9 cellular contexts compared by ENCODE assay signal in genomic region chr3:181265750-181266333, GRCh38.
DNase-seq lines count a peak whose midpoint lies in the region; ATAC-seq and TF ChIP-seq lines count a peak whose summit lies in the region.
"Had no signal": no experiment of that assay in that cellular context is flagged by ENCODE, and none has a peak within 500 bp of the region (broad histone marks: within the 10 kb centered on the region; RNA-seq: fewer than 3 reads in every experiment).

No MANE protein-coding gene starts in this region.

- DNase-seq in CD4-positive, CD25-positive, alpha-beta regulatory T cell = peak in 1 of 3 donors; percentile 6
- DNase-seq in activated T-helper 1 cell treated with anti-CD3 and anti-CD28 coated beads, Interleukin-12 subunit alpha, Interleukin-12 subunit beta, Interleukin-2, Interleukin-4 antibody, amounts not matched to agents 30 ng/mL and 10 ng/mL and 1 ng/mL, durations not matched to agents 14 hours and 24 hours and 36 hours (ENCODE audit: low spot score) = no peak
- no peak for DNase-seq in uterus
- DNase-seq in HK-2 (ENCODE audit: unreplicated experiment) = no peak
- DNase-seq in NCI-H2171 treated with DMSO at 0.1 percent for 48 hours (lab: John Stamatoyannopoulos, UW) = no peak

- H3K4me3 Mint-ChIP-seq in CD4-positive, CD25-positive, alpha-beta regulatory T cell = peak overlapping the region in 3 of 4 donors; percentile 10 to 59 (median 36)
- peak overlapping the region; percentile 63 for H3K4me3 Mint-ChIP-seq in activated T-helper 1 cell treated with anti-CD3 and anti-CD28 coated beads, Interleukin-12 subunit alpha, Interleukin-12 subunit beta, Interleukin-2, Interleukin-4 antibody, amounts not matched to agents 30 ng/mL and 10 ng/mL and 1 ng/mL, durations not matched to agents 14 hours and 24 hours and 36 hours

- no peaks in the 10 kb centered on the region for H3K27me3 Mint-ChIP-seq in CD4-positive, CD25-positive, alpha-beta regulatory T cell
- peaks cover 5% of the 10 kb centered on the region for H3K27me3 Mint-ChIP-seq in activated T-helper 1 cell treated with anti-CD3 and anti-CD28 coated beads, Interleukin-12 subunit alpha, Interleukin-12 subunit beta, Interleukin-2, Interleukin-4 antibody, amounts not matched to agents 30 ng/mL and 10 ng/mL and 1 ng/mL, durations not matched to agents 14 hours and 24 hours and 36 hours (ENCODE audit: insufficient read depth)

- H3K27ac ChIP-seq in CD4-positive, CD25-positive, alpha-beta regulatory T cell (ENCODE audit: insufficient read depth, low read length, poor library complexity, severe bottlenecking) = no peak overlapping the region
- H3K27ac ChIP-seq in subcutaneous abdominal adipose tissue (ENCODE audit: low read depth, low read length) = no peak overlapping the region
- H3K27ac ChIP-seq in uterus = no peak overlapping the region
- H3K27ac ChIP-seq: skin epidermis had no signal

- no peaks in the 10 kb centered on the region for H3K4me1 ChIP-seq in CD4-positive, CD25-positive, alpha-beta regulatory T cell (ENCODE audit: control insufficient read depth, insufficient read depth, low read length, poor library complexity, severe bottlenecking)
- no peaks in the 10 kb centered on the region for H3K4me1 ChIP-seq in subcutaneous abdominal adipose tissue (ENCODE audit: control insufficient read depth in 5 of 5, insufficient read depth in 5 of 5, low read length in 5 of 5)
- no peaks in the 10 kb centered on the region for H3K4me1 ChIP-seq in uterus

- peaks cover 0 to 3% (median 1%) of the 10 kb centered on the region in 4 donors for H3K4me1 Mint-ChIP-seq in CD4-positive, CD25-positive, alpha-beta regulatory T cell
- H3K4me1 Mint-ChIP-seq in activated T-helper 1 cell treated with anti-CD3 and anti-CD28 coated beads, Interleukin-12 subunit alpha, Interleukin-12 subunit beta, Interleukin-2, Interleukin-4 antibody, amounts not matched to agents 30 ng/mL and 10 ng/mL and 1 ng/mL, durations not matched to agents 14 hours and 24 hours and 36 hours (ENCODE audit: low read depth) = no peaks in the 10 kb centered on the region

- no peak overlapping the region for H3K27ac Mint-ChIP-seq in CD4-positive, CD25-positive, alpha-beta regulatory T cell
- H3K27ac Mint-ChIP-seq in activated T-helper 1 cell treated with anti-CD3 and anti-CD28 coated beads, Interleukin-12 subunit alpha, Interleukin-12 subunit beta, Interleukin-2, Interleukin-4 antibody, amounts not matched to agents 30 ng/mL and 10 ng/mL and 1 ng/mL, durations not matched to agents 14 hours and 24 hours and 36 hours = no peak overlapping the region

- H3K9me3 ChIP-seq in CD4-positive, CD25-positive, alpha-beta regulatory T cell (ENCODE audit: control insufficient read depth in 2 of 2, low read length in 2 of 2) = no peaks in the 10 kb centered on the region
- H3K9me3 ChIP-seq in subcutaneous abdominal adipose tissue (ENCODE audit: control insufficient read depth in 5 of 5, low read length in 5 of 5) (peaks cover 0 to 3% (median 0%) of the 10 kb centered on the region in 5 donors), uterus (no peaks in the 10 kb centered on the region)

- H3K36me3 Mint-ChIP-seq in CD4-positive, CD25-positive, alpha-beta regulatory T cell = peaks cover 2% of the 10 kb centered on the region
- no peaks in the 10 kb centered on the region for H3K36me3 Mint-ChIP-seq in activated T-helper 1 cell treated with anti-CD3 and anti-CD28 coated beads, Interleukin-12 subunit alpha, Interleukin-12 subunit beta, Interleukin-2, Interleukin-4 antibody, amounts not matched to agents 30 ng/mL and 10 ng/mL and 1 ng/mL, durations not matched to agents 14 hours and 24 hours and 36 hours (ENCODE audit: low read depth)

- H3K27me3 ChIP-seq in CD4-positive, CD25-positive, alpha-beta regulatory T cell (ENCODE audit: control insufficient read depth, insufficient read depth, low read length) = no peaks in the 10 kb centered on the region
- H3K27me3 ChIP-seq in subcutaneous abdominal adipose tissue (ENCODE audit: control insufficient read depth in 5 of 5, insufficient read depth in 4 of 5, low read length in 5 of 5) = no peaks in the 10 kb centered on the region
- no peaks in the 10 kb centered on the region for H3K27me3 ChIP-seq in uterus

- peaks cover 0 to 8% (median 2%) of the 10 kb centered on the region in 7 donors for H3K9me3 Mint-ChIP-seq in CD4-positive, CD25-positive, alpha-beta regulatory T cell
- H3K9me3 Mint-ChIP-seq in activated T-helper 1 cell treated with anti-CD3 and anti-CD28 coated beads, Interleukin-12 subunit alpha, Interleukin-12 subunit beta, Interleukin-2, Interleukin-4 antibody, amounts not matched to agents 30 ng/mL and 10 ng/mL and 1 ng/mL, durations not matched to agents 14 hours and 24 hours and 36 hours = peaks cover 6% of the 10 kb centered on the region

- intact Hi-C loops in activated T-helper 1 cell treated with anti-CD3 and anti-CD28 coated beads, Interleukin-12 subunit alpha, Interleukin-12 subunit beta, Interleukin-2, Interleukin-4 antibody, amounts not matched to agents 30 ng/mL and 10 ng/mL and 1 ng/mL, durations not matched to agents 14 hours and 24 hours and 36 hours (cut with micrococcal nuclease) = no loop called here
- intact Hi-C loops in uterus (cut with DNase I; ENCODE audit: low total_unique reads) = no loop called here

- no peak for TF ChIP-seq POLR2A in uterus (IDR thresholded peaks at IDR 0.05)

- peak overlapping the region; percentile 52 for H3K4me3 ChIP-seq in CD4-positive, CD25-positive, alpha-beta regulatory T cell (ENCODE audit: low read depth, low read length)
- H3K4me3 ChIP-seq in subcutaneous abdominal adipose tissue (ENCODE audit: low read depth in 1 of 5, low read length in 5 of 5) (peak overlapping the region in 3 of 5 donors; percentile 30 to 44 (median 33)), uterus (no peak overlapping the region)

- no peak overlapping the region for H3K9ac ChIP-seq in subcutaneous abdominal adipose tissue (ENCODE audit: low read length in 5 of 5)

- TF ChIP-seq CTCF in uterus (IDR thresholded peaks at IDR 0.05) = no peak

- H3K36me3 ChIP-seq in CD4-positive, CD25-positive, alpha-beta regulatory T cell (ENCODE audit: control insufficient read depth, insufficient read depth, low read length) = no peaks in the 10 kb centered on the region
- H3K36me3 ChIP-seq in subcutaneous abdominal adipose tissue (ENCODE audit: control insufficient read depth in 5 of 5, insufficient read depth in 5 of 5, low read length in 5 of 5) = no peaks in the 10 kb centered on the region
- H3K36me3 ChIP-seq in uterus = no peaks in the 10 kb centered on the region

- no peak for ATAC-seq in CD4-positive, CD25-positive, alpha-beta regulatory T cell (ENCODE audit: low read depth in 2 of 2)
- ATAC-seq in GM19351 (IDR thresholded peaks at IDR 0.05; ENCODE audit: unreplicated experiment) (peak; percentile 67), HG03378 (IDR thresholded peaks at IDR 0.05; ENCODE audit: unreplicated experiment) (peak; percentile 89)

Comparison
In these comparisons a context has a peak if more than half of its experiments do, and no peak if none do; other contexts are left out.
1. ATAC-seq: peak in GM19351 (single experiment) and HG03378 (single experiment); none in CD4-positive, CD25-positive, alpha-beta regulatory T cell (0 of 2).
2. H3K4me3 ChIP-seq: peak in CD4-positive, CD25-positive, alpha-beta regulatory T cell (single experiment) and subcutaneous abdominal adipose tissue (3 of 5); none in uterus (0 of 2).